Comparison of ENCODE assay signal across 1 cellular context in the genomic region with DNA sequence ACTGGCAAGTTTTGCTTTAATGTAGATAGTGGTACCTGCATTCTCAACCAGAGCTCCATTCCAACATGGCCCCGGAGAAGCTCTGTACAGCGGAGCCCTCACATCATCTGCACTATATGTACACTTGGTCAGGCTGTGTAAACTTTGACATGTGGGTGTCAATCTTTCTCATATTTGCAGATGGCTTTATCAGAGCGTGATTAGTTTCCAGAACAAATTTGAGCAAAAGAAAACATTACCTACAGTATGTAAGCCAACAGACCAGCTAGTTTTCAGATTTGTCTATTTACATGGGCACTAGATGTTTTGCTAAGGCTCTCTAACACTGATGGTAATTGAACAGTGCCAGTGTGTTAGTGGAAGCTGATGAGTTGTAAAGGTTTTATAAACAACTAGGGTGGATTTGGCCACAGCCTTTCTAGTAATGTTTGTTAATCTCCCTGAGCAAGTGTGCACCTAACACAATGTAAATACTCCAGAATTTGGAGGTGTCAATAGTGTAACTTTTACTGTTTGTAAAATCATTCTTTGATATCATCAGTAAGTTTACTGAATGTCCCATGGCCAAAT.
TF ChIP-seq lines count a peak whose summit lies in the region.

No MANE protein-coding gene starts in this region.

TF ChIP-seq in HepG2, 621 proteins besides CTCF, POLR2A, EP300 and RAD21 (continued from another document and continues in another):
- TF ChIP-seq, protein P1, sequence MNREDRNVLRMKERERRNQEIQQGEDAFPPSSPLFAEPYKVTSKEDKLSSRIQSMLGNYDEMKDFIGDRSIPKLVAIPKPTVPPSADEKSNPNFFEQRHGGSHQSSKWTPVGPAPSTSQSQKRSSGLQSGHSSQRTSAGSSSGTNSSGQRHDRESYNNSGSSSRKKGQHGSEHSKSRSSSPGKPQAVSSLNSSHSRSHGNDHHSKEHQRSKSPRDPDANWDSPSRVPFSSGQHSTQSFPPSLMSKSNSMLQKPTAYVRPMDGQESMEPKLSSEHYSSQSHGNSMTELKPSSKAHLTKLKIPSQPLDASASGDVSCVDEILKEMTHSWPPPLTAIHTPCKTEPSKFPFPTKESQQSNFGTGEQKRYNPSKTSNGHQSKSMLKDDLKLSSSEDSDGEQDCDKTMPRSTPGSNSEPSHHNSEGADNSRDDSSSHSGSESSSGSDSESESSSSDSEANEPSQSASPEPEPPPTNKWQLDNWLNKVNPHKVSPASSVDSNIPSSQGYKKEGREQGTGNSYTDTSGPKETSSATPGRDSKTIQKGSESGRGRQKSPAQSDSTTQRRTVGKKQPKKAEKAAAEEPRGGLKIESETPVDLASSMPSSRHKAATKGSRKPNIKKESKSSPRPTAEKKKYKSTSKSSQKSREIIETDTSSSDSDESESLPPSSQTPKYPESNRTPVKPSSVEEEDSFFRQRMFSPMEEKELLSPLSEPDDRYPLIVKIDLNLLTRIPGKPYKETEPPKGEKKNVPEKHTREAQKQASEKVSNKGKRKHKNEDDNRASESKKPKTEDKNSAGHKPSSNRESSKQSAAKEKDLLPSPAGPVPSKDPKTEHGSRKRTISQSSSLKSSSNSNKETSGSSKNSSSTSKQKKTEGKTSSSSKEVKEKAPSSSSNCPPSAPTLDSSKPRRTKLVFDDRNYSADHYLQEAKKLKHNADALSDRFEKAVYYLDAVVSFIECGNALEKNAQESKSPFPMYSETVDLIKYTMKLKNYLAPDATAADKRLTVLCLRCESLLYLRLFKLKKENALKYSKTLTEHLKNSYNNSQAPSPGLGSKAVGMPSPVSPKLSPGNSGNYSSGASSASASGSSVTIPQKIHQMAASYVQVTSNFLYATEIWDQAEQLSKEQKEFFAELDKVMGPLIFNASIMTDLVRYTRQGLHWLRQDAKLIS (CRISPR knock-in tag; IDR thresholded peaks at IDR 0.05), result no peak
- TF ChIP-seq PHF20 (CRISPR knock-in tag; IDR thresholded peaks at IDR 0.05) (no peak), HDAC1 (CRISPR knock-in tag; IDR thresholded peaks at IDR 0.05) (peak; percentile 58), SMC3 (IDR thresholded peaks at IDR 0.05; ENCODE audit: low read length) (0 out of 2 replicates have a peak, but pooled peaks have one; percentile 1), ZNF747 (CRISPR knock-in tag; IDR thresholded peaks at IDR 0.05; ENCODE audit: borderline replicate concordance) (no peak), ZNF724P (CRISPR knock-in tag; IDR thresholded peaks at IDR 0.05; ENCODE audit: borderline replicate concordance) (no peak), MEIS2 (CRISPR knock-in tag; IDR thresholded peaks at IDR 0.05) (no peak; the same call in 1 of the 2 replicates), ELF3 (CRISPR knock-in tag; IDR thresholded peaks at IDR 0.05) (peak; percentile 52), SRSF1 (optimal IDR thresholded peaks at IDR 0.05; ENCODE audit: low read depth, low read length) (no peak), FOXA1 (IDR thresholded peaks at IDR 0.05) (peak; percentile 66), FOXA1 (CRISPR knock-in tag; IDR thresholded peaks at IDR 0.05) (peak; percentile 82), SMARCE1 (IDR thresholded peaks at IDR 0.05; ENCODE audit: borderline replicate concordance) (no peak), ATF7-NPFF (CRISPR knock-in tag; IDR thresholded peaks at IDR 0.05; ENCODE audit: low read depth) (no peak), ISL2 (CRISPR knock-in tag; IDR thresholded peaks at IDR 0.05) (no peak), RBAK (CRISPR knock-in tag; IDR thresholded peaks at IDR 0.05) (no peak), ZZZ3 (CRISPR knock-in tag; IDR thresholded peaks at IDR 0.05; ENCODE audit: borderline replicate concordance) (no peak), RBM39 (IDR thresholded peaks at IDR 0.05; ENCODE audit: low read depth, low read length, poor library complexity, severe bottlenecking) (no peak), ZNF790 (CRISPR knock-in tag; IDR thresholded peaks at IDR 0.05; ENCODE audit: borderline replicate concordance) (no peak), REXO4 (CRISPR knock-in tag; IDR thresholded peaks at IDR 0.05; ENCODE audit: borderline replicate concordance) (no peak), SIX1 (CRISPR knock-in tag; IDR thresholded peaks at IDR 0.05; ENCODE audit: borderline replicate concordance) (0 out of 2 replicates have a peak, but pooled peaks have one; percentile 47), SIN3B (IDR thresholded peaks at IDR 0.05; ENCODE audit: low read length) (no peak), ZNF670 (CRISPR knock-in tag; IDR thresholded peaks at IDR 0.05; ENCODE audit: borderline replicate concordance) (no peak), ZSCAN12 (CRISPR knock-in tag; IDR thresholded peaks at IDR 0.05) (no peak), GABPB1 (CRISPR knock-in tag; IDR thresholded peaks at IDR 0.05) (no peak), RFXAP (CRISPR knock-in tag; IDR thresholded peaks at IDR 0.05; ENCODE audit: borderline replicate concordance) (no peak), CEBPG (CRISPR knock-in tag; IDR thresholded peaks at IDR 0.05) (no peak), FOXK2 (IDR thresholded peaks at IDR 0.05) (no peak)
- TF ChIP-seq, protein P2, sequence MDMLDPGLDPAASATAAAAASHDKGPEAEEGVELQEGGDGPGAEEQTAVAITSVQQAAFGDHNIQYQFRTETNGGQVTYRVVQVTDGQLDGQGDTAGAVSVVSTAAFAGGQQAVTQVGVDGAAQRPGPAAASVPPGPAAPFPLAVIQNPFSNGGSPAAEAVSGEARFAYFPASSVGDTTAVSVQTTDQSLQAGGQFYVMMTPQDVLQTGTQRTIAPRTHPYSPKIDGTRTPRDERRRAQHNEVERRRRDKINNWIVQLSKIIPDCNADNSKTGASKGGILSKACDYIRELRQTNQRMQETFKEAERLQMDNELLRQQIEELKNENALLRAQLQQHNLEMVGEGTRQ (IDR thresholded peaks at IDR 0.05; ENCODE audit: low read depth, low read length), result no peak
- TF ChIP-seq, protein P2 (CRISPR knock-in tag; IDR thresholded peaks at IDR 0.05; ENCODE audit: borderline replicate concordance), result no peak
- TF ChIP-seq, protein P3, sequence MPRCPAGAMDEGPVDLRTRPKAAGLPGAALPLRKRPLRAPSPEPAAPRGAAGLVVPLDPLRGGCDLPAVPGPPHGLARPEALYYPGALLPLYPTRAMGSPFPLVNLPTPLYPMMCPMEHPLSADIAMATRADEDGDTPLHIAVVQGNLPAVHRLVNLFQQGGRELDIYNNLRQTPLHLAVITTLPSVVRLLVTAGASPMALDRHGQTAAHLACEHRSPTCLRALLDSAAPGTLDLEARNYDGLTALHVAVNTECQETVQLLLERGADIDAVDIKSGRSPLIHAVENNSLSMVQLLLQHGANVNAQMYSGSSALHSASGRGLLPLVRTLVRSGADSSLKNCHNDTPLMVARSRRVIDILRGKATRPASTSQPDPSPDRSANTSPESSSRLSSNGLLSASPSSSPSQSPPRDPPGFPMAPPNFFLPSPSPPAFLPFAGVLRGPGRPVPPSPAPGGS (CRISPR knock-in tag; IDR thresholded peaks at IDR 0.05), result no peak
- TF ChIP-seq, protein P4, sequence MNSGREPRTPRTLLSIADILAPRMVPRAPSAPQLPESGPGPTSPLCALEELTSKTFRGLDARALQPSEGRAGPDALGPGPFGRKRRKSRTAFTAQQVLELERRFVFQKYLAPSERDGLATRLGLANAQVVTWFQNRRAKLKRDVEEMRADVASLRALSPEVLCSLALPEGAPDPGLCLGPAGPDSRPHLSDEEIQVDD (CRISPR knock-in tag; IDR thresholded peaks at IDR 0.05; ENCODE audit: borderline replicate concordance), result no peak
- TF ChIP-seq, protein P5, sequence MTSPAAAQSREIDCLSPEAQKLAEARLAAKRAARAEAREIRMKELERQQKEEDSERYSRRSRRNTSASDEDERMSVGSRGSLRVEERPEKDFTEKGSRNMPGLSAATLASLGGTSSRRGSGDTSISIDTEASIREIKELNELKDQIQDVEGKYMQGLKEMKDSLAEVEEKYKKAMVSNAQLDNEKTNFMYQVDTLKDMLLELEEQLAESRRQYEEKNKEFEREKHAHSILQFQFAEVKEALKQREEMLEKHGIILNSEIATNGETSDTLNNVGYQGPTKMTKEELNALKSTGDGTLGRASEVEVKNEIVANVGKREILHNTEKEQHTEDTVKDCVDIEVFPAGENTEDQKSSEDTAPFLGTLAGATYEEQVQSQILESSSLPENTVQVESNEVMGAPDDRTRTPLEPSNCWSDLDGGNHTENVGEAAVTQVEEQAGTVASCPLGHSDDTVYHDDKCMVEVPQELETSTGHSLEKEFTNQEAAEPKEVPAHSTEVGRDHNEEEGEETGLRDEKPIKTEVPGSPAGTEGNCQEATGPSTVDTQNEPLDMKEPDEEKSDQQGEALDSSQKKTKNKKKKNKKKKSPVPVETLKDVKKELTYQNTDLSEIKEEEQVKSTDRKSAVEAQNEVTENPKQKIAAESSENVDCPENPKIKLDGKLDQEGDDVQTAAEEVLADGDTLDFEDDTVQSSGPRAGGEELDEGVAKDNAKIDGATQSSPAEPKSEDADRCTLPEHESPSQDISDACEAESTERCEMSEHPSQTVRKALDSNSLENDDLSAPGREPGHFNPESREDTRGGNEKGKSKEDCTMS (CRISPR knock-in tag; conservative IDR thresholded peaks at IDR 0.05), result no peak
- TF ChIP-seq, protein P6, sequence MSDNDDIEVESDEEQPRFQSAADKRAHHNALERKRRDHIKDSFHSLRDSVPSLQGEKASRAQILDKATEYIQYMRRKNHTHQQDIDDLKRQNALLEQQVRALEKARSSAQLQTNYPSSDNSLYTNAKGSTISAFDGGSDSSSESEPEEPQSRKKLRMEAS (IDR thresholded peaks at IDR 0.05), result no peak
- TF ChIP-seq, protein P7, sequence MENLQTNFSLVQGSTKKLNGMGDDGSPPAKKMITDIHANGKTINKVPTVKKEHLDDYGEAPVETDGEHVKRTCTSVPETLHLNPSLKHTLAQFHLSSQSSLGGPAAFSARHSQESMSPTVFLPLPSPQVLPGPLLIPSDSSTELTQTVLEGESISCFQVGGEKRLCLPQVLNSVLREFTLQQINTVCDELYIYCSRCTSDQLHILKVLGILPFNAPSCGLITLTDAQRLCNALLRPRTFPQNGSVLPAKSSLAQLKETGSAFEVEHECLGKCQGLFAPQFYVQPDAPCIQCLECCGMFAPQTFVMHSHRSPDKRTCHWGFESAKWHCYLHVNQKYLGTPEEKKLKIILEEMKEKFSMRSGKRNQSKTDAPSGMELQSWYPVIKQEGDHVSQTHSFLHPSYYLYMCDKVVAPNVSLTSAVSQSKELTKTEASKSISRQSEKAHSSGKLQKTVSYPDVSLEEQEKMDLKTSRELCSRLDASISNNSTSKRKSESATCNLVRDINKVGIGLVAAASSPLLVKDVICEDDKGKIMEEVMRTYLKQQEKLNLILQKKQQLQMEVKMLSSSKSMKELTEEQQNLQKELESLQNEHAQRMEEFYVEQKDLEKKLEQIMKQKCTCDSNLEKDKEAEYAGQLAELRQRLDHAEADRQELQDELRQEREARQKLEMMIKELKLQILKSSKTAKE (CRISPR knock-in tag; IDR thresholded peaks at IDR 0.05; ENCODE audit: borderline replicate concordance), result no peak
- TF ChIP-seq, protein P8, sequence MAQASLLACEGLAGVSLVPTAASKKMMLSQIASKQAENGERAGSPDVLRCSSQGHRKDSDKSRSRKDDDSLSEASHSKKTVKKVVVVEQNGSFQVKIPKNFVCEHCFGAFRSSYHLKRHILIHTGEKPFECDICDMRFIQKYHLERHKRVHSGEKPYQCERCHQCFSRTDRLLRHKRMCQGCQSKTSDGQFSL (CRISPR knock-in tag; IDR thresholded peaks at IDR 0.05), result no peak
- TF ChIP-seq, protein P9, sequence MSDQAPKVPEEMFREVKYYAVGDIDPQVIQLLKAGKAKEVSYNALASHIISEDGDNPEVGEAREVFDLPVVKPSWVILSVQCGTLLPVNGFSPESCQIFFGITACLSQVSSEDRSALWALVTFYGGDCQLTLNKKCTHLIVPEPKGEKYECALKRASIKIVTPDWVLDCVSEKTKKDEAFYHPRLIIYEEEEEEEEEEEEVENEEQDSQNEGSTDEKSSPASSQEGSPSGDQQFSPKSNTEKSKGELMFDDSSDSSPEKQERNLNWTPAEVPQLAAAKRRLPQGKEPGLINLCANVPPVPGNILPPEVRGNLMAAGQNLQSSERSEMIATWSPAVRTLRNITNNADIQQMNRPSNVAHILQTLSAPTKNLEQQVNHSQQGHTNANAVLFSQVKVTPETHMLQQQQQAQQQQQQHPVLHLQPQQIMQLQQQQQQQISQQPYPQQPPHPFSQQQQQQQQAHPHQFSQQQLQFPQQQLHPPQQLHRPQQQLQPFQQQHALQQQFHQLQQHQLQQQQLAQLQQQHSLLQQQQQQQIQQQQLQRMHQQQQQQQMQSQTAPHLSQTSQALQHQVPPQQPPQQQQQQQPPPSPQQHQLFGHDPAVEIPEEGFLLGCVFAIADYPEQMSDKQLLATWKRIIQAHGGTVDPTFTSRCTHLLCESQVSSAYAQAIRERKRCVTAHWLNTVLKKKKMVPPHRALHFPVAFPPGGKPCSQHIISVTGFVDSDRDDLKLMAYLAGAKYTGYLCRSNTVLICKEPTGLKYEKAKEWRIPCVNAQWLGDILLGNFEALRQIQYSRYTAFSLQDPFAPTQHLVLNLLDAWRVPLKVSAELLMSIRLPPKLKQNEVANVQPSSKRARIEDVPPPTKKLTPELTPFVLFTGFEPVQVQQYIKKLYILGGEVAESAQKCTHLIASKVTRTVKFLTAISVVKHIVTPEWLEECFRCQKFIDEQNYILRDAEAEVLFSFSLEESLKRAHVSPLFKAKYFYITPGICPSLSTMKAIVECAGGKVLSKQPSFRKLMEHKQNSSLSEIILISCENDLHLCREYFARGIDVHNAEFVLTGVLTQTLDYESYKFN (CRISPR knock-in tag; conservative IDR thresholded peaks at IDR 0.05), result 0 out of 2 replicates have a peak, but pooled peaks have one; percentile 31
- TF ChIP-seq, protein P10, sequence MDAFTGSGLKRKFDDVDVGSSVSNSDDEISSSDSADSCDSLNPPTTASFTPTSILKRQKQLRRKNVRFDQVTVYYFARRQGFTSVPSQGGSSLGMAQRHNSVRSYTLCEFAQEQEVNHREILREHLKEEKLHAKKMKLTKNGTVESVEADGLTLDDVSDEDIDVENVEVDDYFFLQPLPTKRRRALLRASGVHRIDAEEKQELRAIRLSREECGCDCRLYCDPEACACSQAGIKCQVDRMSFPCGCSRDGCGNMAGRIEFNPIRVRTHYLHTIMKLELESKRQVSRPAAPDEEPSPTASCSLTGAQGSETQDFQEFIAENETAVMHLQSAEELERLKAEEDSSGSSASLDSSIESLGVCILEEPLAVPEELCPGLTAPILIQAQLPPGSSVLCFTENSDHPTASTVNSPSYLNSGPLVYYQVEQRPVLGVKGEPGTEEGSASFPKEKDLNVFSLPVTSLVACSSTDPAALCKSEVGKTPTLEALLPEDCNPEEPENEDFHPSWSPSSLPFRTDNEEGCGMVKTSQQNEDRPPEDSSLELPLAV (CRISPR knock-in tag; conservative IDR thresholded peaks at IDR 0.05; ENCODE audit: low read depth), result no peak
